2 cellular contexts compared by ENCODE assay signal in genomic region chr1:154807048-154807591, GRCh38.
TF ChIP-seq lines count a peak whose summit lies in the region.

No MANE protein-coding gene starts in this region.

TF ChIP-seq in H1, 55 proteins besides CTCF, POLR2A, EP300 and RAD21 (continued from another document):
- TF ChIP-seq GTF2F1 (IDR thresholded peaks at IDR 0.05; ENCODE audit: borderline replicate concordance, low read depth, low read length), result no peak
- TF ChIP-seq TCF12 (IDR thresholded peaks at IDR 0.05; ENCODE audit: low read depth, low read length), result no peak

TF ChIP-seq in SK-N-SH treated with all-trans-retinoic acid at 6 μM for 48 hours, 23 proteins besides CTCF, POLR2A, EP300 and RAD21 (continued from another document):
- TF ChIP-seq TOX (CRISPR knock-in tag; IDR thresholded peaks at IDR 0.05; ENCODE audit: borderline replicate concordance) (no peak), ARNTL (CRISPR knock-in tag; IDR thresholded peaks at IDR 0.05; ENCODE audit: borderline replicate concordance, low read depth) (no peak), PPARA (CRISPR knock-in tag; IDR thresholded peaks at IDR 0.05; ENCODE audit: borderline replicate concordance) (no peak), GLIS3 (CRISPR knock-in tag; IDR thresholded peaks at IDR 0.05) (no peak), TCF4 (CRISPR knock-in tag; IDR thresholded peaks at IDR 0.05; ENCODE audit: borderline replicate concordance) (no peak), SNAI2 (CRISPR knock-in tag; IDR thresholded peaks at IDR 0.05) (no peak), TSHZ2 (CRISPR knock-in tag; IDR thresholded peaks at IDR 0.05) (no peak), ZNF8 (CRISPR knock-in tag; IDR thresholded peaks at IDR 0.05) (no peak), ZFP30 (CRISPR knock-in tag; IDR thresholded peaks at IDR 0.05) (no peak), BACH2 (CRISPR knock-in tag; IDR thresholded peaks at IDR 0.05; ENCODE audit: borderline replicate concordance) (no peak), ESRRG (CRISPR knock-in tag; IDR thresholded peaks at IDR 0.05) (no peak), CREB5 (CRISPR knock-in tag; IDR thresholded peaks at IDR 0.05; ENCODE audit: low read depth) (no peak), ISL1 (CRISPR knock-in tag; IDR thresholded peaks at IDR 0.05) (no peak)
- TF ChIP-seq, protein P1, sequence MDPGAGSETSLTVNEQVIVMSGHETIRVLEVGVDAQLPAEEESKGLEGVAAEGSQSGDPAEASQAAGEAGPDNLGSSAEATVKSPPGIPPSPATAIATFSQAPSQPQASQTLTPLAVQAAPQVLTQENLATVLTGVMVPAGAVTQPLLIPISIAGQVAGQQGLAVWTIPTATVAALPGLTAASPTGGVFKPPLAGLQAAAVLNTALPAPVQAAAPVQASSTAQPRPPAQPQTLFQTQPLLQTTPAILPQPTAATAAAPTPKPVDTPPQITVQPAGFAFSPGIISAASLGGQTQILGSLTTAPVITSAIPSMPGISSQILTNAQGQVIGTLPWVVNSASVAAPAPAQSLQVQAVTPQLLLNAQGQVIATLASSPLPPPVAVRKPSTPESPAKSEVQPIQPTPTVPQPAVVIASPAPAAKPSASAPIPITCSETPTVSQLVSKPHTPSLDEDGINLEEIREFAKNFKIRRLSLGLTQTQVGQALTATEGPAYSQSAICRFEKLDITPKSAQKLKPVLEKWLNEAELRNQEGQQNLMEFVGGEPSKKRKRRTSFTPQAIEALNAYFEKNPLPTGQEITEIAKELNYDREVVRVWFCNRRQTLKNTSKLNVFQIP (CRISPR knock-in tag; IDR thresholded peaks at IDR 0.05; ENCODE audit: borderline replicate concordance, low read depth), result no peak
- TF ChIP-seq, protein P2, sequence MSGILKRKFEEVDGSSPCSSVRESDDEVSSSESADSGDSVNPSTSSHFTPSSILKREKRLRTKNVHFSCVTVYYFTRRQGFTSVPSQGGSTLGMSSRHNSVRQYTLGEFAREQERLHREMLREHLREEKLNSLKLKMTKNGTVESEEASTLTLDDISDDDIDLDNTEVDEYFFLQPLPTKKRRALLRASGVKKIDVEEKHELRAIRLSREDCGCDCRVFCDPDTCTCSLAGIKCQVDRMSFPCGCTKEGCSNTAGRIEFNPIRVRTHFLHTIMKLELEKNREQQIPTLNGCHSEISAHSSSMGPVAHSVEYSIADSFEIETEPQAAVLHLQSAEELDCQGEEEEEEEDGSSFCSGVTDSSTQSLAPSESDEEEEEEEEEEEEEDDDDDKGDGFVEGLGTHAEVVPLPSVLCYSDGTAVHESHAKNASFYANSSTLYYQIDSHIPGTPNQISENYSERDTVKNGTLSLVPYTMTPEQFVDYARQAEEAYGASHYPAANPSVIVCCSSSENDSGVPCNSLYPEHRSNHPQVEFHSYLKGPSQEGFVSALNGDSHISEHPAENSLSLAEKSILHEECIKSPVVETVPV (CRISPR knock-in tag; IDR thresholded peaks at IDR 0.05), result no peak
TF ChIP-seq in SK-N-SH treated with all-trans-retinoic acid at 6 μM for 48 hours: peak in this region for 0.
